Comparison of ENCODE assay signal across 1 cellular context in the genomic region with DNA sequence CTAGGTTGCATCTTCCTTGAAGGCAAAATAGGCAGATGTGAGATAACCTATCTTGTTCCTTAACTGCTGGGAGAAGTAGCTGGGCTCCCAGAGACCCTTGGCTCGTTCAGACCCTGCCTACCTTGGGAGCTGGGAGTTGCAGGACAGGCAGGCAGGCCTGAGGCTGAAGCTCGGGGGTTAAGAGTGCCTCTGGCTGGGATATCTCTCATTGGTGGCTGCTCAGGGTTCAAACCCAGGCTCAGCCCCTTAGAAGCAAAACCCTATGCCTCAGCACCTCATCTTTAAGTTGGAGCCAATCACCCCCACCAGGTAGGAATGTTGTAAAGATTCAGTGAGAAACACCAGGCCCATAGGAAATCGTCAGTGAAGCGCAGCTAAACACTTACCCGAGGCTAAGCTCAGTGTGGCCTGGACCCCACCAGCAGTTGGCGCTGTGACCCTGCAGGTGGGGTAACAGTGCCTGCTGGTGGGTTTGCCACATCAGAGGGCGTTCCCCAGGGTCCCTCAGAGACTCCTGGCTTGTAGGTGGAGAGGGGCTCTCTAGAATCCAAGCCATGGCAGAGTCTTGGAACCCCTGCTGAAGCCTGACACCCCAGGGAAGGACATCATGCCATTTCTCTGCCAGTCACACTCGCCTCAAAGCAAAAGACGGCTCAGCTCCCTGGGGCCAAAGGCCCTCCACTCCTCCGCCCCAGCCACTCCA.
A peak's percentile ranks its signal among the peaks of the same experiment; 100 is the strongest.
TF ChIP-seq lines count a peak whose summit lies in the region.

No MANE protein-coding gene starts in this region.

TF ChIP-seq in K562, 482 proteins besides CTCF, POLR2A, EP300 and RAD21 (continued from another document and continues in another):
- TF ChIP-seq, protein P1, sequence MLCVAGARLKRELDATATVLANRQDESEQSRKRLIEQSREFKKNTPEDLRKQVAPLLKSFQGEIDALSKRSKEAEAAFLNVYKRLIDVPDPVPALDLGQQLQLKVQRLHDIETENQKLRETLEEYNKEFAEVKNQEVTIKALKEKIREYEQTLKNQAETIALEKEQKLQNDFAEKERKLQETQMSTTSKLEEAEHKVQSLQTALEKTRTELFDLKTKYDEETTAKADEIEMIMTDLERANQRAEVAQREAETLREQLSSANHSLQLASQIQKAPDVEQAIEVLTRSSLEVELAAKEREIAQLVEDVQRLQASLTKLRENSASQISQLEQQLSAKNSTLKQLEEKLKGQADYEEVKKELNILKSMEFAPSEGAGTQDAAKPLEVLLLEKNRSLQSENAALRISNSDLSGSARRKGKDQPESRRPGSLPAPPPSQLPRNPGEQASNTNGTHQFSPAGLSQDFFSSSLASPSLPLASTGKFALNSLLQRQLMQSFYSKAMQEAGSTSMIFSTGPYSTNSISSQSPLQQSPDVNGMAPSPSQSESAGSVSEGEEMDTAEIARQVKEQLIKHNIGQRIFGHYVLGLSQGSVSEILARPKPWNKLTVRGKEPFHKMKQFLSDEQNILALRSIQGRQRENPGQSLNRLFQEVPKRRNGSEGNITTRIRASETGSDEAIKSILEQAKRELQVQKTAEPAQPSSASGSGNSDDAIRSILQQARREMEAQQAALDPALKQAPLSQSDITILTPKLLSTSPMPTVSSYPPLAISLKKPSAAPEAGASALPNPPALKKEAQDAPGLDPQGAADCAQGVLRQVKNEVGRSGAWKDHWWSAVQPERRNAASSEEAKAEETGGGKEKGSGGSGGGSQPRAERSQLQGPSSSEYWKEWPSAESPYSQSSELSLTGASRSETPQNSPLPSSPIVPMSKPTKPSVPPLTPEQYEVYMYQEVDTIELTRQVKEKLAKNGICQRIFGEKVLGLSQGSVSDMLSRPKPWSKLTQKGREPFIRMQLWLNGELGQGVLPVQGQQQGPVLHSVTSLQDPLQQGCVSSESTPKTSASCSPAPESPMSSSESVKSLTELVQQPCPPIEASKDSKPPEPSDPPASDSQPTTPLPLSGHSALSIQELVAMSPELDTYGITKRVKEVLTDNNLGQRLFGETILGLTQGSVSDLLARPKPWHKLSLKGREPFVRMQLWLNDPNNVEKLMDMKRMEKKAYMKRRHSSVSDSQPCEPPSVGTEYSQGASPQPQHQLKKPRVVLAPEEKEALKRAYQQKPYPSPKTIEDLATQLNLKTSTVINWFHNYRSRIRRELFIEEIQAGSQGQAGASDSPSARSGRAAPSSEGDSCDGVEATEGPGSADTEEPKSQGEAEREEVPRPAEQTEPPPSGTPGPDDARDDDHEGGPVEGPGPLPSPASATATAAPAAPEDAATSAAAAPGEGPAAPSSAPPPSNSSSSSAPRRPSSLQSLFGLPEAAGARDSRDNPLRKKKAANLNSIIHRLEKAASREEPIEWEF (CRISPR knock-in tag; IDR thresholded peaks at IDR 0.05): no peak
- no peak for TF ChIP-seq GATAD2A (IDR thresholded peaks at IDR 0.05)
- TF ChIP-seq NR2C1 (IDR thresholded peaks at IDR 0.05): no peak
- TF ChIP-seq NR2C1 (tag; IDR thresholded peaks at IDR 0.05): no peak
- TF ChIP-seq CSDE1 (IDR thresholded peaks at IDR 0.05): no peak
- no peak for TF ChIP-seq NCOA4 (IDR thresholded peaks at IDR 0.05; ENCODE audit: partially characterized antibody)
- TF ChIP-seq ZEB2 (IDR thresholded peaks at IDR 0.05): no peak
- no peak for TF ChIP-seq ZNF3 (CRISPR knock-in tag; IDR thresholded peaks at IDR 0.05)
- TF ChIP-seq MYC (IDR thresholded peaks at IDR 0.05; ENCODE audit: low read depth, low read length): peak; percentile 45; the same call in 1 of the 2 replicates
- no peak for TF ChIP-seq MYC (CRISPR knock-in tag; IDR thresholded peaks at IDR 0.05; ENCODE audit: borderline replicate concordance, low read depth)
- no peak for TF ChIP-seq ZNF347 (CRISPR knock-in tag; IDR thresholded peaks at IDR 0.05; ENCODE audit: low read depth)
- no peak for TF ChIP-seq TCFL5 (CRISPR knock-in tag; conservative IDR thresholded peaks at IDR 0.05)
- TF ChIP-seq, protein P2, sequence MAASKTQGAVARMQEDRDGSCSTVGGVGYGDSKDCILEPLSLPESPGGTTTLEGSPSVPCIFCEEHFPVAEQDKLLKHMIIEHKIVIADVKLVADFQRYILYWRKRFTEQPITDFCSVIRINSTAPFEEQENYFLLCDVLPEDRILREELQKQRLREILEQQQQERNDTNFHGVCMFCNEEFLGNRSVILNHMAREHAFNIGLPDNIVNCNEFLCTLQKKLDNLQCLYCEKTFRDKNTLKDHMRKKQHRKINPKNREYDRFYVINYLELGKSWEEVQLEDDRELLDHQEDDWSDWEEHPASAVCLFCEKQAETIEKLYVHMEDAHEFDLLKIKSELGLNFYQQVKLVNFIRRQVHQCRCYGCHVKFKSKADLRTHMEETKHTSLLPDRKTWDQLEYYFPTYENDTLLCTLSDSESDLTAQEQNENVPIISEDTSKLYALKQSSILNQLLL (CRISPR knock-in tag; IDR thresholded peaks at IDR 0.05; ENCODE audit: borderline replicate concordance): no peak
- no peak for TF ChIP-seq YY1 (IDR thresholded peaks at IDR 0.05; ENCODE audit: borderline replicate concordance in 1 of 3, control insufficient read depth in 1 of 3, extremely low read depth in 1 of 3, insufficient read depth in 3 of 3, insufficient read length in 1 of 3, insufficient replicate concordance in 2 of 3, low read depth in 1 of 3, low read length in 2 of 3)
- no peak for TF ChIP-seq CCNT2 (IDR thresholded peaks at IDR 0.05; ENCODE audit: borderline replicate concordance, extremely low read depth, insufficient read length, low read depth, low read length)
- no peak for TF ChIP-seq RFX7 (CRISPR knock-in tag; IDR thresholded peaks at IDR 0.05)
- TF ChIP-seq, protein P3, sequence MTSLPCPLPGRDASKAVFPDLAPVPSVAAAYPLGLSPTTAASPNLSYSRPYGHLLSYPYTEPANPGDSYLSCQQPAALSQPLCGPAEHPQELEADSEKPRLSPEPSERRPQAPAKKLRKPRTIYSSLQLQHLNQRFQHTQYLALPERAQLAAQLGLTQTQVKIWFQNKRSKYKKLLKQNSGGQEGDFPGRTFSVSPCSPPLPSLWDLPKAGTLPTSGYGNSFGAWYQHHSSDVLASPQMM (CRISPR knock-in tag; IDR thresholded peaks at IDR 0.05): no peak
- TF ChIP-seq SRSF1 (IDR thresholded peaks at IDR 0.05; ENCODE audit: low read depth, low read length): no peak
- TF ChIP-seq, protein P4, sequence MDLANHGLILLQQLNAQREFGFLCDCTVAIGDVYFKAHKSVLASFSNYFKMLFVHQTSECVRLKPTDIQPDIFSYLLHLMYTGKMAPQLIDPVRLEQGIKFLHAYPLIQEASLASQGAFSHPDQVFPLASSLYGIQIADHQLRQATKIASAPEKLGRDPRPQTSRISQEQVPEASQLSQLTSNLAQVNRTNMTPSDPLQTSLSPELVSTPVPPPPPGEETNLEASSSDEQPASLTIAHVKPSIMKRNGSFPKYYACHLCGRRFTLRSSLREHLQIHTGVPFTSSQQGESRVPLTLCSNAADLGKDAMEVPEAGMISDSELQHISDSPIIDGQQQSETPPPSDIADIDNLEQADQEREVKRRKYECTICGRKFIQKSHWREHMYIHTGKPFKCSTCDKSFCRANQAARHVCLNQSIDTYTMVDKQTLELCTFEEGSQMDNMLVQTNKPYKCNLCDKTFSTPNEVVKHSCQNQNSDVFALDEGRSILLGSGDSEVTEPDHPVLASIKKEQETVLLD (IDR thresholded peaks at IDR 0.05): no peak
- TF ChIP-seq SOX6 (IDR thresholded peaks at IDR 0.05): no peak
- TF ChIP-seq, protein P5, sequence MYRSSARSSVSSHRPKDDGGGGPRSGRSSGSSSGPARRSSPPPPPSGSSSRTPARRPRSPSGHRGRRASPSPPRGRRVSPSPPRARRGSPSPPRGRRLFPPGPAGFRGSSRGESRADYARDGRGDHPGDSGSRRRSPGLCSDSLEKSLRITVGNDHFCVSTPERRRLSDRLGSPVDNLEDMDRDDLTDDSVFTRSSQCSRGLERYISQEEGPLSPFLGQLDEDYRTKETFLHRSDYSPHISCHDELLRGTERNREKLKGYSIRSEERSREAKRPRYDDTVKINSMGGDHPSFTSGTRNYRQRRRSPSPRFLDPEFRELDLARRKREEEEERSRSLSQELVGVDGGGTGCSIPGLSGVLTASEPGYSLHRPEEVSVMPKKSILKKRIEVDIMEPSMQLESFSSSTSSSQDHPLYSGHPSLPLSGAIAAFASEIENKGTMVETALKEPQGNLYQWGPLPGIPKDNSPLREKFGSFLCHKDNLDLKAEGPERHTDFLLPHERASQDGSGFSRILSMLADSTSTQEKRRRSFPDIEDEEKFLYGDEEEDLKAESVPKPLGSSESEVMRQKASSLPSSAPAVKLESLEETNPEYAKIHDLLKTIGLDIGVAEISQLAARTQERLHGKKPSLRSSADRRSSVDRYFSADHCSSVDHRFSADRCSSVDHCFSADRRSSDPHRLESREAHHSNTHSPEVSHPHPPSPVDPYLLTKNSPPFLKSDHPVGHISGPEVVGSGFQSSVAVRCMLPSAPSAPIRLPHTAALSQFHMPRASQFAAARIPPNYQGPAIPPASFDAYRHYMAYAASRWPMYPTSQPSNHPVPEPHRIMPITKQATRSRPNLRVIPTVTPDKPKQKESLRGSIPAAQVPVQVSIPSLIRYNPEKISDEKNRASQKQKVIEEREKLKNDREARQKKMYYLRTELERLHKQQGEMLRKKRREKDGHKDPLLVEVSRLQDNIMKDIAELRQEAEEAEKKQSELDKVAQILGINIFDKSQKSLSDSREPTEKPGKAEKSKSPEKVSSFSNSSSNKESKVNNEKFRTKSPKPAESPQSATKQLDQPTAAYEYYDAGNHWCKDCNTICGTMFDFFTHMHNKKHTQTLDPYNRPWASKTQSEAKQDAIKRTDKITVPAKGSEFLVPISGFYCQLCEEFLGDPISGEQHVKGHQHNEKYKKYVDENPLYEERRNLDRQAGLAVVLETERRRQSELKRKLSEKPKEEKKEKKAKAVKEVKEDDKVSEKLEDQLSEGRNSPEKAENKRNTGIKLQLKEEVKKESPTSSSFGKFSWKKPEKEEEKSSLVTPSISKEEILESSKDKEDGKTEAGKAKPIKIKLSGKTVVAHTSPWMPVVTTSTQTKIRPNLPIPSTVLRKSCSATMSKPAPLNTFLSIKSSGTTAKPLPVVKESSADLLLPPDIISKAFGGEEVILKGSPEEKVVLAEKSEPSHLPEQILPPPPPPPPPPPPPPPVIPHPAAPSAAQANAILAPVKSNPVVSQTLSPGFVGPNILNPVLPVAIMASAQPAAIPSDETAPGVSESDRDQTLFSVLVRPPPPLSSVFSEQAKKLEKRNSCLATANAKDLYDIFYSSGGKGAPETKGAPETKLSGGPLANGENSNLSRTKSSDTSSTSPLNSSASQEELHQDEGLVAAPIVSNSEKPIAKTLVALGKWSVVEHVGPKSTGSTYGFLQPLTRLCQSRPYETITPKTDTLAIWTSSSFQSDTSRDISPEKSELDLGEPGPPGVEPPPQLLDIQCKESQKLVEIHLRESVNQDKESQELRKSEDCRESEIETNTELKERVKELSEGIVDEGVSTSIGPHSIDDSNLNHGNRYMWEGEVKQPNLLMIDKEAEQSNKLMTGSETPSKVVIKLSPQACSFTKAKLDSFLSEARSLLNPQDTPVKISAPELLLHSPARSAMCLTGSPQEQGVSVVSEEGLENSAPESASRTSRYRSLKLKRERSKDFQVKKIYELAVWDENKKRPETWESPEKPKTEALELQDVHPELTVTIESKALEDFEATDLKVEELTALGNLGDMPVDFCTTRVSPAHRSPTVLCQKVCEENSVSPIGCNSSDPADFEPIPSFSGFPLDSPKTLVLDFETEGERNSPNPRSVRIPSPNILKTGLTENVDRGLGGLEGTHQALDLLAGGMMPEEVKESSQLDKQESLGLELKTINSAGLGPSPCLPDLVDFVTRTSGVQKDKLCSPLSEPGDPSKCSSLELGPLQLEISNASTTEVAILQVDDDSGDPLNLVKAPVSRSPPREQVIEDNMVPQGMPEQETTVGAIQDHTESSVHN (IDR thresholded peaks at IDR 0.05; ENCODE audit: borderline replicate concordance in 1 of 2, low read depth in 1 of 2): no peak
- TF ChIP-seq SAP30 (IDR thresholded peaks at IDR 0.05; ENCODE audit: borderline replicate concordance, insufficient read depth, low read depth, low read length, poor library complexity, severe bottlenecking): no peak
- TF ChIP-seq HNRNPL (IDR thresholded peaks at IDR 0.05; ENCODE audit: low read depth, low read length): no peak
- TF ChIP-seq, protein P6, sequence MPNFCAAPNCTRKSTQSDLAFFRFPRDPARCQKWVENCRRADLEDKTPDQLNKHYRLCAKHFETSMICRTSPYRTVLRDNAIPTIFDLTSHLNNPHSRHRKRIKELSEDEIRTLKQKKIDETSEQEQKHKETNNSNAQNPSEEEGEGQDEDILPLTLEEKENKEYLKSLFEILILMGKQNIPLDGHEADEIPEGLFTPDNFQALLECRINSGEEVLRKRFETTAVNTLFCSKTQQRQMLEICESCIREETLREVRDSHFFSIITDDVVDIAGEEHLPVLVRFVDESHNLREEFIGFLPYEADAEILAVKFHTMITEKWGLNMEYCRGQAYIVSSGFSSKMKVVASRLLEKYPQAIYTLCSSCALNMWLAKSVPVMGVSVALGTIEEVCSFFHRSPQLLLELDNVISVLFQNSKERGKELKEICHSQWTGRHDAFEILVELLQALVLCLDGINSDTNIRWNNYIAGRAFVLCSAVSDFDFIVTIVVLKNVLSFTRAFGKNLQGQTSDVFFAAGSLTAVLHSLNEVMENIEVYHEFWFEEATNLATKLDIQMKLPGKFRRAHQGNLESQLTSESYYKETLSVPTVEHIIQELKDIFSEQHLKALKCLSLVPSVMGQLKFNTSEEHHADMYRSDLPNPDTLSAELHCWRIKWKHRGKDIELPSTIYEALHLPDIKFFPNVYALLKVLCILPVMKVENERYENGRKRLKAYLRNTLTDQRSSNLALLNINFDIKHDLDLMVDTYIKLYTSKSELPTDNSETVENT (CRISPR knock-in tag; IDR thresholded peaks at IDR 0.05): no peak
- TF ChIP-seq KLF16 (IDR thresholded peaks at IDR 0.05): 0 out of 2 replicates have a peak, but pooled peaks have one; percentile 29
- TF ChIP-seq NCOA1 (IDR thresholded peaks at IDR 0.05; ENCODE audit: low read depth): no peak
- TF ChIP-seq, protein P7, sequence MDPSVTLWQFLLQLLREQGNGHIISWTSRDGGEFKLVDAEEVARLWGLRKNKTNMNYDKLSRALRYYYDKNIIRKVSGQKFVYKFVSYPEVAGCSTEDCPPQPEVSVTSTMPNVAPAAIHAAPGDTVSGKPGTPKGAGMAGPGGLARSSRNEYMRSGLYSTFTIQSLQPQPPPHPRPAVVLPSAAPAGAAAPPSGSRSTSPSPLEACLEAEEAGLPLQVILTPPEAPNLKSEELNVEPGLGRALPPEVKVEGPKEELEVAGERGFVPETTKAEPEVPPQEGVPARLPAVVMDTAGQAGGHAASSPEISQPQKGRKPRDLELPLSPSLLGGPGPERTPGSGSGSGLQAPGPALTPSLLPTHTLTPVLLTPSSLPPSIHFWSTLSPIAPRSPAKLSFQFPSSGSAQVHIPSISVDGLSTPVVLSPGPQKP (CRISPR knock-in tag; IDR thresholded peaks at IDR 0.05): no peak
- TF ChIP-seq, protein P8, sequence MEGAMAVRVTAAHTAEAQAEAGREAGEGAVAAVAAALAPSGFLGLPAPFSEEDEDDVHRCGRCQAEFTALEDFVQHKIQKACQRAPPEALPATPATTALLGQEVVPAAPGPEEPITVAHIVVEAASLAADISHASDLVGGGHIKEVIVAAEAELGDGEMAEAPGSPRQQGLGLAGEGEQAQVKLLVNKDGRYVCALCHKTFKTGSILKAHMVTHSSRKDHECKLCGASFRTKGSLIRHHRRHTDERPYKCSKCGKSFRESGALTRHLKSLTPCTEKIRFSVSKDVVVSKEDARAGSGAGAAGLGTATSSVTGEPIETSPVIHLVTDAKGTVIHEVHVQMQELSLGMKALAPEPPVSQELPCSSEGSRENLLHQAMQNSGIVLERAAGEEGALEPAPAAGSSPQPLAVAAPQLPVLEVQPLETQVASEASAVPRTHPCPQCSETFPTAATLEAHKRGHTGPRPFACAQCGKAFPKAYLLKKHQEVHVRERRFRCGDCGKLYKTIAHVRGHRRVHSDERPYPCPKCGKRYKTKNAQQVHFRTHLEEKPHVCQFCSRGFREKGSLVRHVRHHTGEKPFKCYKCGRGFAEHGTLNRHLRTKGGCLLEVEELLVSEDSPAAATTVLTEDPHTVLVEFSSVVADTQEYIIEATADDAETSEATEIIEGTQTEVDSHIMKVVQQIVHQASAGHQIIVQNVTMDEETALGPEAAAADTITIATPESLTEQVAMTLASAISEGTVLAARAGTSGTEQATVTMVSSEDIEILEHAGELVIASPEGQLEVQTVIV (CRISPR knock-in tag; IDR thresholded peaks at IDR 0.05; ENCODE audit: borderline replicate concordance): no peak
- no peak for TF ChIP-seq NR1H2 (CRISPR knock-in tag; IDR thresholded peaks at IDR 0.05)
- TF ChIP-seq THRAP3 (IDR thresholded peaks at IDR 0.05; ENCODE audit: borderline replicate concordance): no peak
